Comparison of ENCODE assay signal across 9 cellular contexts in the genomic region with DNA sequence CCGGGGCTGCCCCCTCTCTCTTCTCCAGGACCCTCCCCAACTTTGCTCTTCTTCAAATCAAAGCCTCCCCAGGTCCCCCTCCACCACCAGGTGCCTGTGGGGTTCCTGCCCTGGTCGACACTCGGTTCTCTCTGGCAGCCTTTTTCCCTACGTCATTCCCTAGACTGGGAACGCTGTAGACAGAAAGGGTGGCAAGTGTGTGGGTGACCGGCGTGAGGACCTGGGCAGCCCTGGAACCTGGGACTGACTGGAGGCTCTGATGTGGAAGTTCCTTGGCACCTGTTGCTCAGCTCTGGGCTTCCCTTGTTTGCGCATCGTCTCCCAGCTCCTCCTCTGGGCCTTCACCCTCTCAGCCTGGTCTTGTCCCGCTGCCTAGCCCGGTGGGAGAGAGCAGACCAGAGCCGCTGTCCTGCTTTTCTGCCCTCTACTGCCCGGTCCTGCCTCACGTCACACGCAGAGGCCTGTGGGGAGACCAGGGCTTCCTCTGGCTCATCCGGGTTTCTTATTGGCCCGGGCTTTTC. TPM values are rescaled to one million over a fixed set of nuclear protein-coding genes. Genes with fewer than 3 reads are reported as not detected.
DNase-seq lines count a peak whose midpoint lies in the region; ATAC-seq, FAIRE-seq and TF ChIP-seq lines count a peak whose summit lies in the region.
"Had no signal": no experiment of that assay in that cellular context is flagged by ENCODE, and none has a peak within 500 bp of the region (broad histone marks: within the 10 kb centered on the region; RNA-seq: fewer than 3 reads in every experiment).

No MANE protein-coding gene starts in this region.

- no peak for FAIRE-seq in HTR-8/SVneo (lab: Jason Lieb, UNC)

- H3K4me1 ChIP-seq in ACC112 (ENCODE audit: control insufficient read depth, insufficient read depth, low read length, unreplicated experiment) (peaks cover 33% of the 10 kb centered on the region), HAP-1 (peaks cover 6% of the 10 kb centered on the region), right lobe of liver (peaks cover 0 to 37% (median 12%) of the 10 kb centered on the region in 4 donors)

- no peak for DNase-seq in HAP-1 (ENCODE audit: low spot score in 2 of 2)
- peak; percentile 72 for DNase-seq in activated effector memory CD4-positive, alpha-beta T cell treated with anti-CD3 and anti-CD28 coated beads, Interleukin-2, amount 50 U/mL, for 16 hours
- DNase-seq in right lobe of liver: peak in 1 of 3 donors; percentile 29
- DNase-seq in HTR-8/SVneo (ENCODE audit: insufficient read length, low spot score): no peak
- no peak for DNase-seq in NCI-H1694 treated with DMSO at 0.1 percent for 48 hours (lab: John Stamatoyannopoulos, UW)
- DNase-seq: NCI-H510A had no signal

- H3K9me3 ChIP-seq in HAP-1 (no peaks in the 10 kb centered on the region), right lobe of liver (no peaks in the 10 kb centered on the region)

- 47% methylated on average over 11 of the region's 17 CpGs for WGBS in right lobe of liver (ENCODE audit: insufficient coverage, low coverage, low lambda C conversion rate, missing lambda C conversion rate)

- H3K27me3 ChIP-seq in ACC112 (ENCODE audit: insufficient read depth, low read length) (no peaks in the 10 kb centered on the region), HAP-1 (ENCODE audit: low read depth) (no peaks in the 10 kb centered on the region), right lobe of liver (no peaks in the 10 kb centered on the region)

- peaks cover 8% of the 10 kb centered on the region; the same call in 1 of the 2 replicates for H3K36me3 ChIP-seq in ACC112 (ENCODE audit: insufficient read depth, low read length)
- peaks cover 69% of the 10 kb centered on the region for H3K36me3 ChIP-seq in HAP-1 (replicated peaks)
- peaks cover 0 to 3% (median 1%) of the 10 kb centered on the region in 4 donors for H3K36me3 ChIP-seq in right lobe of liver

- no peak for ATAC-seq in right lobe of liver
- ATAC-seq in GM18502 (IDR thresholded peaks at IDR 0.05; ENCODE audit: poor library complexity, unreplicated experiment): no peak
- ATAC-seq in GM19023 (IDR thresholded peaks at IDR 0.05; ENCODE audit: unreplicated experiment): no peak

- H3K27ac ChIP-seq in ACC112 (ENCODE audit: low read depth, low read length) (no peak overlapping the region), right lobe of liver (peak overlapping the region; percentile 0 to 62 (median 43))

- H2AFZ ChIP-seq in ACC112 (ENCODE audit: low read length, unreplicated experiment): no peak overlapping the region

- TF ChIP-seq POLR2A in right lobe of liver (IDR thresholded peaks at IDR 0.05): no peak

- TF ChIP-seq CTCF in right lobe of liver (IDR thresholded peaks at IDR 0.05): no peak

- in situ Hi-C loops in HAP-1 (cut with MboI; ENCODE audit: low sequenced_read_pairs): no loop called here

- H3K79me2 ChIP-seq in ACC112 (ENCODE audit: control insufficient read depth, insufficient read depth, low read length, unreplicated experiment): peaks cover 65% of the 10 kb centered on the region

- H3K4me3 ChIP-seq in ACC112 (ENCODE audit: low read depth, low read length) (peak overlapping the region; percentile 82), HAP-1 (peak overlapping the region; percentile 89), right lobe of liver (peak overlapping the region in 1 of 3 donors; percentile 50)

- intact Hi-C loops in right lobe of liver (cut with DNase I): no loop called here

RNA-seq across cellular contexts. Expression of gene TACC3, which starts 1.3 kb away (rescaled TPM):
- 1 to 10 TPM; 2.2 to 5.7 (median 4.8) TPM for total RNA-seq in right lobe of liver

RNA-seq across cellular contexts. Expression of gene TMEM129, which starts 1.5 kb away (rescaled TPM):
- 10 to 100 TPM; 13.8 to 51.0 (median 25.4) TPM for total RNA-seq in right lobe of liver

RNA-seq across cellular contexts. Expression of gene SLBP, which starts 10.5 kb away (rescaled TPM):
- total RNA-seq in right lobe of liver: 10 to 100 TPM; 13.1 to 30.8 (median 14.7) TPM

RNA-seq across cellular contexts. Expression of gene FAM53A, which starts 38.5 kb away (rescaled TPM):
- total RNA-seq in right lobe of liver: 1 to 10 TPM in 2 of 6 experiments, under 1 TPM in 4; 0.56 to 3.5 (median 0.74) TPM
